8 cellular contexts compared by ENCODE assay signal in the genomic region with DNA sequence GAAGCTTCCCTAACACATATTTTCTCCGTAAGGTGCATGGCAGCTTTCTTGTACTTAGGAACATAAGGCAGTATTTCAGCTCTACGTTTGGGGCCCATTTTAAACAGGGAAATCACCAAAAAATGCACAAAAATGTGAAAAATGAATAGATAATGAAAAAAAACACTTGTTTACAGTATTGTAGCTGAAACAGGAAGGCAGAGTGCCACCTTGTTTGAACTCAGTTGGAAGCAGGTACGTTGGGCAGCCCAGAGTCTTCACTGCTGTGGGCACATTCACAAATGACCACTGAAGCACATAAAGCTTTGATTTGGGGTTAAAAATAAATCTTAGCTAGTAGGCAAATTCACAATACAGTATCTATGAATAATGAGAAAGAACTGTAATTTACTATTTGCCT.
"Had no signal": no experiment of that assay in that cellular context is flagged by ENCODE, and none has a peak within 500 bp of the region (broad histone marks: within the 10 kb centered on the region; RNA-seq: fewer than 3 reads in every experiment).

No MANE protein-coding gene starts in this region.

- ATAC-seq: GM23338, HCT116 had no signal

- DNase-seq: GM23248, GOT3, H7, H9, HCEC 1CT, HFFc6 had no signal
